In genomic region chr1:57843760-57844159, GRCh38 we compare ENCODE assay signal across 1 cellular context.
TF ChIP-seq lines count a peak whose summit lies in the region.

No MANE protein-coding gene starts in this region.

TF ChIP-seq in SK-N-SH treated with all-trans-retinoic acid at 6 μM for 48 hours, 23 proteins besides CTCF, POLR2A, EP300 and RAD21 (continued from another document):
- TF ChIP-seq ZNF565 (CRISPR knock-in tag; conservative IDR thresholded peaks at IDR 0.05; ENCODE audit: low read depth) (no peak), CSRNP3 (CRISPR knock-in tag; IDR thresholded peaks at IDR 0.05) (no peak), POU6F1 (CRISPR knock-in tag; IDR thresholded peaks at IDR 0.05; ENCODE audit: borderline replicate concordance, low read depth) (no peak)
TF ChIP-seq in SK-N-SH treated with all-trans-retinoic acid at 6 μM for 48 hours: peak in this region for 0.
